In genomic region chr3:195909645-195910498, GRCh38 we compare ENCODE assay signal across 1 cellular context.
TF ChIP-seq lines count a peak whose summit lies in the region.

No MANE protein-coding gene starts in this region.

TF ChIP-seq in K562, 482 proteins besides CTCF, POLR2A, EP300 and RAD21 (continued from another document and continues in another):
- TF ChIP-seq ZBTB11 (CRISPR knock-in tag; IDR thresholded peaks at IDR 0.05) (peak in 1 of 3 experiments; percentile 40; a peak in 1 of 6 replicates), HCFC1 (IDR thresholded peaks at IDR 0.05; ENCODE audit: low read depth, low read length) (no peak), EZH2 (IDR thresholded peaks at IDR 0.05; ENCODE audit: borderline replicate concordance, low read depth, low read length) (no peak), ZNF282 (CRISPR knock-in tag; IDR thresholded peaks at IDR 0.05) (no peak), PRMT5 (CRISPR knock-in tag; IDR thresholded peaks at IDR 0.05) (no peak), UBTF (IDR thresholded peaks at IDR 0.05; ENCODE audit: borderline replicate concordance in 1 of 2, low read depth in 2 of 2, low read length in 2 of 2) (peak; percentile 1 to 28; a peak in 1 of 4 replicates), ZNF436 (CRISPR knock-in tag; IDR thresholded peaks at IDR 0.05) (no peak), NFATC3 (IDR thresholded peaks at IDR 0.05) (no peak), MECOM (CRISPR knock-in tag; IDR thresholded peaks at IDR 0.05) (no peak), ZBTB26 (CRISPR knock-in tag; IDR thresholded peaks at IDR 0.05) (no peak), SRF (CRISPR knock-in tag; IDR thresholded peaks at IDR 0.05) (0 out of 4 replicates have a peak, but pooled peaks of 1 of the 2 experiments have one; percentile 23), DACH1 (IDR thresholded peaks at IDR 0.05; ENCODE audit: partially characterized antibody) (no peak), ILF3 (IDR thresholded peaks at IDR 0.05; ENCODE audit: borderline replicate concordance) (no peak), ID3 (CRISPR knock-in tag; IDR thresholded peaks at IDR 0.05) (no peak), ID3 (tag; IDR thresholded peaks at IDR 0.05) (no peak), ZNF551 (CRISPR knock-in tag; IDR thresholded peaks at IDR 0.05) (no peak), ZNF830 (CRISPR knock-in tag; IDR thresholded peaks at IDR 0.05) (no peak), AFF4 (CRISPR knock-in tag; IDR thresholded peaks at IDR 0.05) (no peak), POLR3G (IDR thresholded peaks at IDR 0.05; ENCODE audit: extremely low read depth, insufficient read length, insufficient replicate concordance) (no peak), ZBTB49 (CRISPR knock-in tag; IDR thresholded peaks at IDR 0.05; ENCODE audit: borderline replicate concordance) (no peak), THRA (IDR thresholded peaks at IDR 0.05) (no peak), CHD7 (IDR thresholded peaks at IDR 0.05; ENCODE audit: low read depth, low read length) (no peak), CEBPG (CRISPR knock-in tag; IDR thresholded peaks at IDR 0.05) (no peak), CEBPG (tag; conservative IDR thresholded peaks at IDR 0.05 in 1 of 2, IDR thresholded peaks at IDR 0.05 in 1 of 2) (no peak), SP1 (CRISPR knock-in tag; IDR thresholded peaks at IDR 0.05) (peak; percentile 82), ZFPM2 (CRISPR knock-in tag; IDR thresholded peaks at IDR 0.05) (no peak)
